8 cellular contexts compared by ENCODE assay signal in the genomic region with DNA sequence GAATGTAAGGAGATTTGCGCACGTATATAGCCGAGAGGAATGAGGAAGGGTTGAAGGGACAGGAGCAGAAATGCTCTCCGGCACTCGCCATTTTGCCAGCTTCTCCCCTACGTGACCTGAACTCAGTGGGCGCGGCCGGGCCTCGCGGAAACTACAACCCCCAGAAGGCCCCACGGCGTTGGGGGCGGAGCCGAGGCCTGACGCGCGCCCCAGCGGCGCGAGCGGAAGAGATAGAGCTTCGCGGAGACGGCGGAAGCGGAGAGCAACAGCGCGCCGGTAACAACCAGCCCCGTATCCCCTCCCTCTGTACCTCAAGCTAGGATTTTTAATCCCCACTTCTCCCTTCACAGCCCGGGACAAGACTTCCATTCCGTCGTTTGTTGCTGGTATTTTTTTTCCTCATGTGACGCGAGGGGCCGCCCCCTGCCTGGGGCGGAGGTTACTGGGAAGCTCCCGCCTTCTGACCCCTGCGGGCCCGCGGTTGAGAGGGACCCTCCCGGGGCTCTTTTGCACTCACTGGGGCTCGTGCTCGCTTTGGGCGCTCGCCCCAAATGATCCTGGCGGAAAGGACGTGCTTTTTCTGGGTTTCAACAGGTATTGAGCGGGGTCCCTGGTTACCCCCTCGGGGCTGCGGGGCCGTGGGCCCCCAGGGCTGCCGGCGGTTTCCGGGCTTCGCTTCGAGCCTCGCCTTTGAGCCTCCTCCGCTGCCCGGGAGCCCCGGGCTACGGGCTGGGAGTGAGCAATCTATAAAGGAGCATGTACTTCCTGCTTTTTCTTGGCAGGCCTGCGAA. TPM values are rescaled to one million over a fixed set of nuclear protein-coding genes. Genes with fewer than 3 reads are reported as not detected.
DNase-seq lines count a peak whose midpoint lies in the region; ATAC-seq and TF ChIP-seq lines count a peak whose summit lies in the region.

A gene (plus strand): TSS at position 227 of the 791 bp plus-strand sequence. CDS start 73,458 bp downstream, outside the sequence.

- peak within 1 kb of the TSS; percentile 99 for H3K4me2 ChIP-seq in OCI-LY3 (ENCODE audit: low read length)

- H2AFZ ChIP-seq in OCI-LY3 (ENCODE audit: low read depth, low read length) = peak within 1 kb of the TSS; percentile 99

- H4K20me1 ChIP-seq in OCI-LY3 (ENCODE audit: insufficient read depth, low read length) = peaks cover 20% of the 10 kb centered on the region

- WGBS in HUES64 = 2% methylated on average over 64 of the region's 64 CpGs

- no peaks in the 10 kb centered on the region; the same call in 1 of the 2 replicates for H3K9me3 ChIP-seq in HUES64 (ENCODE audit: insufficient read depth, low read depth, low read length)
- no peaks in the 10 kb centered on the region for H3K9me3 ChIP-seq in OCI-LY3 (ENCODE audit: insufficient read depth, low read length)
- H3K9me3 ChIP-seq in mucosa of descending colon = no peaks in the 10 kb centered on the region

- ATAC-seq in GM21515 (IDR thresholded peaks at IDR 0.05; ENCODE audit: unreplicated experiment) = peak; percentile 95
- ATAC-seq in mucosa of descending colon = peak; percentile 99

- intact Hi-C loops in mucosa of descending colon (cut with DNase I, micrococcal nuclease) = no loop called here

- TF ChIP-seq CTCF in OCI-LY3 (IDR thresholded peaks at IDR 0.05; ENCODE audit: low read depth, low read length) (no peak), mucosa of descending colon (IDR thresholded peaks at IDR 0.05) (no peak)

- H3K36me3 ChIP-seq in HUES64 (ENCODE audit: insufficient read depth, low read length) (no peaks in the 10 kb centered on the region), OCI-LY3 (replicated peaks; ENCODE audit: low read depth, low read length) (peaks cover 3% of the 10 kb centered on the region), mucosa of descending colon (ENCODE audit: low read depth) (no peaks in the 10 kb centered on the region)

- H3K9ac ChIP-seq in HUES64 (ENCODE audit: low read depth, low read length) (peak within 1 kb of the TSS; percentile 86), OCI-LY3 (ENCODE audit: low read length) (peak within 1 kb of the TSS; percentile 99)

- peak within 1 kb of the TSS; percentile 85 for H3K27ac ChIP-seq in HUES64 (ENCODE audit: low read depth, low read length)
- H3K27ac ChIP-seq in OCI-LY3 (ENCODE audit: low read length) = peak within 1 kb of the TSS; percentile 98
- H3K27ac ChIP-seq in epithelial cell of prostate = peak within 1 kb of the TSS; percentile 81

- DNase-seq in DMS 273 treated with DMSO at 0.1 percent for 48 hours (lab: John Stamatoyannopoulos, UW) = peak; percentile 63
- peak; percentile 93 for DNase-seq in activated T-cell treated with anti-CD3 and anti-CD28 coated beads for 24 hours (ENCODE audit: low read depth)
- DNase-seq in epithelial cell of prostate (ENCODE audit: low read depth, low spot score) = peak; percentile 27
- peak; percentile 94 to 97 (median 96) for DNase-seq in mucosa of descending colon
- peak; percentile 75 to 87 for DNase-seq in stimulated activated CD8-positive, alpha-beta memory T cell treated with anti-CD3 and anti-CD28 coated beads, Interleukin-4, amount 100 ng/mL, for 1 hour (ENCODE audit: low read depth in 2 of 2, low spot score in 1 of 2)

- H3K79me2 ChIP-seq in OCI-LY3 (ENCODE audit: low read length) = peaks cover 51% of the 10 kb centered on the region

- H3K4me3 ChIP-seq in HUES64 (ENCODE audit: low read length) (peak within 1 kb of the TSS; percentile 94), OCI-LY3 (ENCODE audit: low read length) (peak within 1 kb of the TSS; percentile 100), mucosa of descending colon (peak within 1 kb of the TSS; percentile 94)

- H3K4me1 ChIP-seq in HUES64 (ENCODE audit: insufficient read depth, low read length) = peaks cover 5% of the 10 kb centered on the region
- peaks cover 30% of the 10 kb centered on the region for H3K4me1 ChIP-seq in OCI-LY3 (ENCODE audit: low read length)
- H3K4me1 ChIP-seq in mucosa of descending colon (ENCODE audit: low read depth) = peaks cover 19% of the 10 kb centered on the region

- H3K27me3 ChIP-seq in HUES64 (ENCODE audit: insufficient read depth, low read length) = no peaks in the 10 kb centered on the region
- no peaks in the 10 kb centered on the region for H3K27me3 ChIP-seq in OCI-LY3 (ENCODE audit: low read depth, low read length)

RNA-seq across cellular contexts. Expression of the gene that starts here (rescaled TPM):
- polyA plus RNA-seq in HUES64 (2013, experiment 1 of 2) = 14.8 TPM
- 17.9 TPM for polyA plus RNA-seq in HUES64 (2013, experiment 2 of 2)
- total RNA-seq in mucosa of descending colon = 10 to 100 TPM; 15.3 to 22.8 (median 18.8) TPM

Comparison
In these comparisons a context has a peak if more than half of its experiments do, and no peak if none do; other contexts are left out.
1. Peak in every context shown above with its lines: DNase-seq, ATAC-seq, H3K4me3 ChIP-seq and H3K27ac ChIP-seq.
2. DNase-seq: peak in every context shown above with its lines; median percentile 96 in mucosa of descending colon; 93 in activated T-cell treated with anti-CD3 and anti-CD28 coated beads for 24 hours; 81 in stimulated activated CD8-positive, alpha-beta memory T cell treated with anti-CD3 and anti-CD28 coated beads, Interleukin-4, amount 100 ng/mL, for 1 hour; 63 in DMS 273 treated with DMSO at 0.1 percent for 48 hours; 27 in epithelial cell of prostate.